In the genomic region with DNA sequence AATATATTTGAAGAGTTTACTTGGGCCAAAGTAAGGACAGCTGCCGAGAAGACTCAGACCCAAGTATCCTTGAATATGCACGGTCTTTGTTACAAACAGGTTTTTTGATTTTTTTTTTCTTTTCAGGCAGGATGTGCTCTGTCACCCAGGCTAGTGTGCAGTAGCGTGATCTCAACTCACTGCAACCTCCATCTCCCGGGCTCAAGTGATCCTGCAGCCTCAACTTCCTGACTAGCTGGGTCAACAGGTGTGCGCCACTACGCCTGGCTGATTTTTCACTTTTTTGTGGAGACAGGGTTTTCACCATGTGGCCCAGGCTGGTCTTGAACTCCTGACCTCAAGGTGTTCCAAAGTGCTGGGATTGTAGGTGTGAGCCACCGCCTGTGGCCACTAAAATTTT, we compare ENCODE assay signal across 1 cellular context.
TF ChIP-seq lines count a peak whose summit lies in the region.

No MANE protein-coding gene starts in this region.

TF ChIP-seq in H1, 55 proteins besides CTCF, POLR2A, EP300 and RAD21 (continued from another document):
- TF ChIP-seq, protein P1, sequence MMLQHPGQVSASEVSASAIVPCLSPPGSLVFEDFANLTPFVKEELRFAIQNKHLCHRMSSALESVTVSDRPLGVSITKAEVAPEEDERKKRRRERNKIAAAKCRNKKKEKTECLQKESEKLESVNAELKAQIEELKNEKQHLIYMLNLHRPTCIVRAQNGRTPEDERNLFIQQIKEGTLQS (IDR thresholded peaks at IDR 0.05; ENCODE audit: insufficient read depth, low read depth, low read length), result no peak
- TF ChIP-seq BRCA1 (IDR thresholded peaks at IDR 0.05; ENCODE audit: low read depth, low read length), result no peak
- TF ChIP-seq EGR1 (IDR thresholded peaks at IDR 0.05; ENCODE audit: borderline replicate concordance, low read depth, low read length), result no peak
- TF ChIP-seq CBX8 (IDR thresholded peaks at IDR 0.05; ENCODE audit: borderline replicate concordance, low read depth, low read length), result no peak
- no peak for TF ChIP-seq KDM4A (IDR thresholded peaks at IDR 0.05; ENCODE audit: low read depth, low read length, severe bottlenecking)
- no peak for TF ChIP-seq SP1 (IDR thresholded peaks at IDR 0.05; ENCODE audit: low read depth, low read length)
